24 cellular contexts compared by ENCODE assay signal in the genomic region with DNA sequence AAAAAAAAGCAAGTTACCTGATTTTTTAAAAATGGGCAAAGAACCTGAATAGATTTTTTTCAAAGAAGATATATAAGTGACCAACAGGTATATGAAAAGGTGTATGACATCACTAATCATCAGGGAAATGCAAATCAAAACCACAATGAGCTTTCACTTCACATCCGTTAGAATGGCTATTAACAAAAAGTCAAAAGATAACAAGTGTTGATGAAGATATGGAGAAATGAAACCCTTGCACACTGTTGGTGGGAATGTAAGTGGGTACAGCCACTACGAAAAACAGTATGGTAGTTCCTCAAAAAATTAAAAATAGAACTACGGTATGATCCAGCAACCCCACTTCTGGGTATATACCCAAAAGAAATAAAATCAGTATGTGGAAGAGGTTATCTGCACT.
DNase-seq lines count a peak whose midpoint lies in the region; ATAC-seq and TF ChIP-seq lines count a peak whose summit lies in the region.
"Had no signal": no experiment of that assay in that cellular context is flagged by ENCODE, and none has a peak within 500 bp of the region (broad histone marks: within the 10 kb centered on the region; RNA-seq: fewer than 3 reads in every experiment).

No MANE protein-coding gene starts in this region.

- peaks cover 61% of the 10 kb centered on the region for H3K4me1 Mint-ChIP-seq in memory B cell
- peaks cover 23 to 29% of the 10 kb centered on the region in 2 donors for H3K4me1 Mint-ChIP-seq in effector memory CD8-positive, alpha-beta T cell (ENCODE audit: low read depth in 2 of 2)

- no peak for DNase-seq in memory B cell (ENCODE audit: low spot score in 2 of 2)
- no peak for DNase-seq in ovary
- DNase-seq in left lung: no peak
- DNase-seq in effector memory CD8-positive, alpha-beta T cell: no peak
- DNase-seq: ACHN; activated CD8-positive, alpha-beta T cell treated with anti-CD3 and anti-CD28 coated beads, Interleukin-2, amount 10 ng/mL, durations not matched to agents 7 days and 5 days; BE2C; DMS153; foreskin melanocyte; KG1; mucosa of descending colon; NCI-H1436 treated with DMSO at 0.1 percent for 48 hours; NCI-H2107; NCI-H774; Right ventricle myocardium superior had no signal

- H3K4me1 ChIP-seq in DOHH2 (ENCODE audit: control insufficient read depth, low read length) (peaks cover 84% of the 10 kb centered on the region), OCI-LY1 (ENCODE audit: insufficient read depth, low read length, severe bottlenecking) (peaks cover 73% of the 10 kb centered on the region), ovary (ENCODE audit: insufficient read depth) (no peaks in the 10 kb centered on the region), left lung (peaks cover 8 to 44% of the 10 kb centered on the region in 2 donors)
- H3K4me1 ChIP-seq: BE2C had no signal

- no peak overlapping the region for H3K9ac ChIP-seq in OCI-LY1 (ENCODE audit: low read length)

- TF ChIP-seq CTCF in DOHH2 (IDR thresholded peaks at IDR 0.05; ENCODE audit: low read depth, low read length, poor library complexity, severe bottlenecking): no peak
- TF ChIP-seq CTCF in OCI-LY1 (IDR thresholded peaks at IDR 0.05; ENCODE audit: low read length): no peak
- TF ChIP-seq CTCF in ovary (IDR thresholded peaks at IDR 0.05): no peak
- no peak for TF ChIP-seq CTCF in left lung (IDR thresholded peaks at IDR 0.05)

- no peak for TF ChIP-seq EP300 in ovary (IDR thresholded peaks at IDR 0.05)

- H3K9me3 Mint-ChIP-seq in memory B cell: peaks cover 2% of the 10 kb centered on the region
- H3K9me3 Mint-ChIP-seq in effector memory CD8-positive, alpha-beta T cell: no peaks in the 10 kb centered on the region
- H3K9me3 Mint-ChIP-seq: activated naive CD4-positive, alpha-beta T cell treated with anti-CD3 and anti-CD28 coated beads, Interleukin-2, amount 50 U/mL, for 24 hours; nephron; T-helper 2 cell treated with Interferon-gamma antibody and Interleukin-4, amounts not matched to agents 5 μg/mL and 100 μg/mL, for 36 hours; type B pancreatic cell had no signal

- H3K27ac ChIP-seq in DOHH2 (ENCODE audit: low read depth, low read length): peak overlapping the region; percentile 95
- H3K27ac ChIP-seq in OCI-LY1 (ENCODE audit: low read depth, low read length, poor library complexity, severe bottlenecking): peak overlapping the region; percentile 50
- H3K27ac ChIP-seq in ovary: no peak overlapping the region
- no peak overlapping the region for H3K27ac ChIP-seq in left lung

- peak overlapping the region; percentile 73 for H3K4me3 Mint-ChIP-seq in memory B cell
- no peak overlapping the region for H3K4me3 Mint-ChIP-seq in effector memory CD8-positive, alpha-beta T cell
- H3K4me3 Mint-ChIP-seq: activated CD8-positive, alpha-beta T cell treated with anti-CD3 and anti-CD28 coated beads, Interleukin-2, amount 10 ng/mL, durations not matched to agents 7 days and 5 days; activated naive CD4-positive, alpha-beta T cell treated with anti-CD3 and anti-CD28 coated beads, Interleukin-2, amount 50 U/mL, for 24 hours; nephron; type B pancreatic cell had no signal

- no peaks in the 10 kb centered on the region for H3K36me3 ChIP-seq in DOHH2 (ENCODE audit: control insufficient read depth, low read length)
- H3K36me3 ChIP-seq in OCI-LY1 (ENCODE audit: insufficient read depth, low read length): no peaks in the 10 kb centered on the region
- no peaks in the 10 kb centered on the region for H3K36me3 ChIP-seq in ovary
- no peaks in the 10 kb centered on the region for H3K36me3 ChIP-seq in left lung
- H3K36me3 ChIP-seq: BE2C had no signal

- TF ChIP-seq POLR2A in ovary (IDR thresholded peaks at IDR 0.05): no peak

- peak overlapping the region; percentile 92 for H3K27ac Mint-ChIP-seq in memory B cell
- no peak overlapping the region for H3K27ac Mint-ChIP-seq in effector memory CD8-positive, alpha-beta T cell
- H3K27ac Mint-ChIP-seq: activated CD8-positive, alpha-beta T cell treated with anti-CD3 and anti-CD28 coated beads, Interleukin-2, amount 10 ng/mL, durations not matched to agents 7 days and 5 days; activated naive CD4-positive, alpha-beta T cell treated with anti-CD3 and anti-CD28 coated beads, Interleukin-2, amount 50 U/mL, for 24 hours; nephron had no signal

- H4K20me1 ChIP-seq in DOHH2 (ENCODE audit: control insufficient read depth, insufficient read depth, low read depth, low read length) (no peaks in the 10 kb centered on the region), OCI-LY1 (ENCODE audit: insufficient read depth, low read length) (no peaks in the 10 kb centered on the region)

- peaks cover 49% of the 10 kb centered on the region for H3F3A ChIP-seq in DOHH2 (ENCODE audit: control insufficient read depth, insufficient read depth)
- H3F3A ChIP-seq in OCI-LY1 (ENCODE audit: insufficient read depth, low read length): no peaks in the 10 kb centered on the region

- peak overlapping the region; percentile 62 for H3K4me3 ChIP-seq in DOHH2 (ENCODE audit: low read length)
- no peak overlapping the region for H3K4me3 ChIP-seq in OCI-LY1 (ENCODE audit: low read depth, low read length, poor library complexity, severe bottlenecking)
- H3K4me3 ChIP-seq in ovary: no peak overlapping the region
- no peak overlapping the region for H3K4me3 ChIP-seq in left lung
- H3K4me3 ChIP-seq: lung, mucosa of descending colon had no signal

- 62 to 81% (median 75%) methylated on average over 3 of the region's 3 CpGs for WGBS in ovary, 3 donors

- ATAC-seq in GM18867 (IDR thresholded peaks at IDR 0.05; ENCODE audit: unreplicated experiment): peak; percentile 20
- peak; percentile 59 for ATAC-seq in memory B cell (ENCODE audit: low read depth)
- no peak for ATAC-seq in HG03521 (IDR thresholded peaks at IDR 0.05; ENCODE audit: unreplicated experiment)
- ATAC-seq in left lung: no peak
- no peak for ATAC-seq in effector memory CD8-positive, alpha-beta T cell (replicated peaks)
- ATAC-seq: activated CD8-positive, alpha-beta T cell treated with anti-CD3 and anti-CD28 coated beads, Interleukin-2, amount 10 ng/mL, durations not matched to agents 7 days and 5 days had no signal

- no peaks in the 10 kb centered on the region for H3K36me3 Mint-ChIP-seq in memory B cell
- no peaks in the 10 kb centered on the region for H3K36me3 Mint-ChIP-seq in effector memory CD8-positive, alpha-beta T cell (ENCODE audit: insufficient read depth)
- H3K36me3 Mint-ChIP-seq: activated naive CD4-positive, alpha-beta T cell treated with anti-CD3 and anti-CD28 coated beads, Interleukin-2, amount 50 U/mL, for 24 hours had no signal

- H3K9me2 ChIP-seq in DOHH2 (replicated peaks; ENCODE audit: control insufficient read depth, low read length): no peaks in the 10 kb centered on the region
- H3K9me2 ChIP-seq in OCI-LY1 (ENCODE audit: low read depth, low read length): no peaks in the 10 kb centered on the region

- H3K79me2 ChIP-seq in DOHH2 (ENCODE audit: control insufficient read depth, low read length) (no peaks in the 10 kb centered on the region), OCI-LY1 (ENCODE audit: insufficient read depth, low read length) (no peaks in the 10 kb centered on the region)

- H2AFZ ChIP-seq in OCI-LY1 (ENCODE audit: low read length): no peak overlapping the region

- H3K9me3 ChIP-seq in DOHH2 (ENCODE audit: control insufficient read depth, insufficient read depth, low read length): no peaks in the 10 kb centered on the region
- H3K9me3 ChIP-seq in OCI-LY1 (ENCODE audit: low read length): no peaks in the 10 kb centered on the region
- no peaks in the 10 kb centered on the region for H3K9me3 ChIP-seq in ovary
- no peaks in the 10 kb centered on the region for H3K9me3 ChIP-seq in left lung
- H3K9me3 ChIP-seq: BE2C, mucosa of descending colon had no signal

- no peaks in the 10 kb centered on the region for H3K27me3 Mint-ChIP-seq in memory B cell
- H3K27me3 Mint-ChIP-seq in effector memory CD8-positive, alpha-beta T cell: no peaks in the 10 kb centered on the region
- H3K27me3 Mint-ChIP-seq: activated naive CD4-positive, alpha-beta T cell treated with anti-CD3 and anti-CD28 coated beads, Interleukin-2, amount 50 U/mL, for 24 hours; type B pancreatic cell had no signal

- H3K4me2 ChIP-seq in DOHH2 (ENCODE audit: low read length) (peak overlapping the region; percentile 74), OCI-LY1 (ENCODE audit: low read length) (no peak overlapping the region)

- intact Hi-C loops in ovary (cut with DNase I) (no loop called here), left lung (cut with DNase I) (no loop called here)

- H3K27me3 ChIP-seq in DOHH2 (ENCODE audit: control insufficient read depth, low read length) (no peaks in the 10 kb centered on the region), OCI-LY1 (ENCODE audit: insufficient read depth, low read length) (no peaks in the 10 kb centered on the region), ovary (no peaks in the 10 kb centered on the region), left lung (no peaks in the 10 kb centered on the region)
- H3K27me3 ChIP-seq: BE2C had no signal

Comparison
In these comparisons a context has a peak if more than half of its experiments do, and no peak if none do; other contexts are left out.
1. H3K27ac ChIP-seq: peak in DOHH2 (single experiment) and OCI-LY1 (single experiment); none in ovary (0 of 2) and left lung (0 of 2).
2. ATAC-seq: peak in GM18867 (single experiment) and memory B cell (single experiment); none in HG03521 (single experiment), left lung (single experiment) and effector memory CD8-positive, alpha-beta T cell (single experiment).